ENCODE assay signal across 18 cellular contexts in the genomic region with DNA sequence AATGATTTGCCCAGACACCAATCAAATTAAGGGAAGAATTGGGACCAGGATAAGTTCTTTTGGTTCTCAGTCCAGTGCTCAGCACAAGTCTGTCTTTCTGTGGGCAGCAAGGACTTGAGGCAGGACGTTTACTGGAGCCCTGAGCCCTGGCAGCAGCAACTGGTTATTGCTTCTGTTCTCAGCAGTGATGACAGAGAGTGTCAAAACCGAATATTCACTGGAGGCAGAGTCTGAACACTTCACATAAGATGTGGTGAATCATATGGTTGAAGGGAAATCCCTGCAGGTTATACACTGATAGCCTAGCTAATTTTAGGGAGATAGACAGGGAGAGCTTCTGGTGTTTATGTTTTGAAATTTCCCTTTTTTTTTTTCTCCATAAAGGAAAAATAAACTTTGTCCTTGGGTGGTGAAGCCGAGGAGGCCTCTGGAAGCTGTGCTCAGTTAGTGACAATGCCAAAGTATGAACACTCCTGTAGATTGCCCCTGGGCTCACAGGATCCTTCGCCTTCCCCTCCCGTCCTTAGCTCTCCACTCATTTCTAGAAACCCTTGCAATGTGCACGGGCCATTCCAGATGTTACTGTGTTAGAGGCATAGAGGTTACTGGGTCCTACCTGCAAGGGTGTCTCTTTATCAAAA.
"Had no signal": no experiment of that assay in that cellular context is flagged by ENCODE, and none has a peak within 500 bp of the region (broad histone marks: within the 10 kb centered on the region; RNA-seq: fewer than 3 reads in every experiment).

No MANE protein-coding gene starts in this region.

- H3K4me1 ChIP-seq: adrenal gland, upper lobe of right lung had no signal

- H3K36me3 ChIP-seq: adrenal gland, spleen, upper lobe of right lung, WERI-Rb-1 had no signal

- H3K4me1 Mint-ChIP-seq: central memory CD8-positive, alpha-beta T cell had no signal

- H3K27me3 ChIP-seq: adrenal gland, upper lobe of right lung had no signal

- H3K27ac Mint-ChIP-seq: activated CD4-positive, alpha-beta T cell treated with anti-CD3 and anti-CD28 coated beads for 36 hours; activated CD8-positive, alpha-beta T cell treated with anti-CD3 and anti-CD28 coated beads for 36 hours; activated naive CD4-positive, alpha-beta T cell treated with anti-CD3 and anti-CD28 coated beads for 36 hours; progenitor cell of endocrine pancreas had no signal

- H3K27ac ChIP-seq: adrenal gland, spleen, upper lobe of right lung, WERI-Rb-1 had no signal

- H3K9me3 ChIP-seq: adrenal gland, mucosa of descending colon, upper lobe of right lung had no signal

- DNase-seq: activated CD4-positive, alpha-beta T cell treated with anti-CD3 and anti-CD28 coated beads for 36 hours; activated CD8-positive, alpha-beta memory T cell treated with anti-CD3 and anti-CD28 coated beads, Interleukin-2, amount 50 U/mL, for 48 hours; activated CD8-positive, alpha-beta T cell treated with anti-CD3 and anti-CD28 coated beads for 36 hours; activated naive CD4-positive, alpha-beta T cell treated with anti-CD3 and anti-CD28 coated beads for 36 hours; adrenal gland; dermis blood vessel endothelial cell; erythroblast; mucosa of descending colon; naive thymus-derived CD8-positive, alpha-beta T cell; right cardiac atrium; spleen; stimulated activated CD4-positive, alpha-beta T cell treated with anti-CD3 and anti-CD28 coated beads, Interleukin-2, amount 100 ng/mL, for 24 hours; stimulated activated naive CD4-positive, alpha-beta T cell; substantia nigra; upper lobe of right lung; WERI-Rb-1 had no signal

- H3K4me3 Mint-ChIP-seq: activated CD4-positive, alpha-beta T cell treated with anti-CD3 and anti-CD28 coated beads for 36 hours; activated CD8-positive, alpha-beta T cell treated with anti-CD3 and anti-CD28 coated beads for 36 hours; activated naive CD4-positive, alpha-beta T cell treated with anti-CD3 and anti-CD28 coated beads for 36 hours; central memory CD8-positive, alpha-beta T cell; naive thymus-derived CD8-positive, alpha-beta T cell had no signal

- H3K9me3 Mint-ChIP-seq: activated naive CD4-positive, alpha-beta T cell treated with anti-CD3 and anti-CD28 coated beads for 36 hours had no signal

- H3K27me3 Mint-ChIP-seq: progenitor cell of endocrine pancreas had no signal

- H3K4me3 ChIP-seq: adrenal gland, mucosa of descending colon, spleen, upper lobe of right lung had no signal
